In the genomic region with DNA sequence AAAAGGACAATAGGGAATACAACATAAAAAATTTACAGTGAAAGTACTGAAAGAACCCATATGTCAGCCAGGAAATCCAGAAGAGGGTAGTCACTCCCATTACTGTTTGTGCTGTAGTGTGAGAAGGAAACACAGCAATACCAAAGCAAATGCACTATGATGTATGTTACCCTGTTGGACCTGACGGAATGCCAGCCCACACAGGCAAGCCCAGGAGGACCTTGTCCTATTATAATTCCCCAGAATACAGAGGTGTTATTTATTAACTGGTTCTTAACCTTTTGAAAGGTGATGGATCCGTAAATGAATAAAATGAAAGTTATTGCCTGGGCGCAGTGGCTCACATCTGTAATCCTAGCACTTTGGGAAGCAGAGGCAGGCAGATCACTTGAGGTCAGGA, we compare ENCODE assay signal across 26 cellular contexts.
"Had no signal": no experiment of that assay in that cellular context is flagged by ENCODE, and none has a peak within 500 bp of the region (broad histone marks: within the 10 kb centered on the region; RNA-seq: fewer than 3 reads in every experiment).

No MANE protein-coding gene starts in this region.

- DNase-seq: activated CD4-positive, alpha-beta memory T cell treated with anti-CD3 and anti-CD28 coated beads for 36 hours; activated CD4-positive, alpha-beta T cell treated with anti-CD3 and anti-CD28 coated beads for 36 hours; activated CD4-positive, alpha-beta T cell treated with anti-CD3 and anti-CD28 coated beads, Interleukin-2, amount 10 ng/mL, durations not matched to agents 24 days and 14 days; activated CD4-positive, CD25-positive, alpha-beta regulatory T cell; activated CD4-positive, CD25-positive, alpha-beta regulatory T cell treated with anti-CD3 and anti-CD28 coated beads, Interleukin-2, amount 50 U/mL, for 72 hours; activated CD8-positive, alpha-beta memory T cell treated with anti-CD3 and anti-CD28 coated beads, Interleukin-2, amount 10 ng/mL, durations not matched to agents 7 days and 5 days; activated CD8-positive, alpha-beta memory T cell treated with anti-CD3 and anti-CD28 coated beads, Interleukin-2, amount 50 U/mL, for 4 hours; activated CD8-positive, alpha-beta T cell treated with anti-CD3 and anti-CD28 coated beads, Interleukin-2, amount 10 ng/mL, durations not matched to agents 7 days and 5 days; activated effector memory CD4-positive, alpha-beta T cell treated with anti-CD3 and anti-CD28 coated beads, Interleukin-2, amount 50 U/mL, for 16 hours; activated naive CD4-positive, alpha-beta T cell treated with anti-CD3 and anti-CD28 coated beads for 36 hours; activated naive CD8-positive, alpha-beta T cell treated with anti-CD3 and anti-CD28 coated beads for 36 hours; activated naive CD8-positive, alpha-beta T cell treated with anti-CD3 and anti-CD28 coated beads, Interleukin-2, amount 50 U/mL, for 24 hours; activated T-cell treated with anti-CD3 and anti-CD28 coated beads, Interleukin-2, amount 50 U/mL, for 1 hour; activated T-cell treated with anti-CD3 and anti-CD28 coated beads, Interleukin-2, amount 50 U/mL, for 48 hours; adrenal gland; amygdala; aorta; body of pancreas; caudate nucleus; dorsolateral prefrontal cortex; effector memory CD4-positive, alpha-beta T cell; endodermal cell; foreskin fibroblast; T-helper 1 cell; T-helper 17 cell had no signal

- H3K4me1 ChIP-seq: adrenal gland, body of pancreas had no signal

- H3K36me3 ChIP-seq: adrenal gland had no signal

- H3K27me3 ChIP-seq: adrenal gland, body of pancreas, dorsolateral prefrontal cortex had no signal

- H3K27ac ChIP-seq: adrenal gland, body of pancreas, coronary artery, dorsolateral prefrontal cortex had no signal

- H3K4me3 ChIP-seq: adrenal gland, body of pancreas, coronary artery, dorsolateral prefrontal cortex had no signal

- H3K9me3 ChIP-seq: adrenal gland, body of pancreas had no signal
